Comparison of ENCODE assay signal across 8 cellular contexts in genomic region chr16:2867987-2868789, GRCh38. TPM values are rescaled to one million over a fixed set of nuclear protein-coding genes. Genes with fewer than 3 reads are reported as not detected.
DNase-seq lines count a peak whose midpoint lies in the region; ATAC-seq and TF ChIP-seq lines count a peak whose summit lies in the region.

No MANE protein-coding gene starts in this region.

- POLR2A ChIA-PET in activated CD4-positive, alpha-beta T cell treated with anti-CD3 and anti-CD28 coated beads, Interleukin-2, amount 10 ng/mL, durations not matched to agents 7 days and 5 days (lab: Charles Lee), result no interaction called here

- TF ChIP-seq CTCF in BE2C (IDR thresholded peaks at IDR 0.05; ENCODE audit: low read depth, low read length), result peak; percentile 92

- H3K9me3 Mint-ChIP-seq in activated CD4-positive, alpha-beta T cell treated with anti-CD3 and anti-CD28 coated beads, Interleukin-2, amount 10 ng/mL, durations not matched to agents 7 days and 5 days, result no peaks in the 10 kb centered on the region

- ATAC-seq in HG03457 (IDR thresholded peaks at IDR 0.05; ENCODE audit: unreplicated experiment) (peak; percentile 64), left lobe of liver (peak; percentile 98)

- no peaks in the 10 kb centered on the region for H3K9me3 ChIP-seq in BE2C

- peak overlapping the region; percentile 77 for H3K4me3 ChIP-seq in BE2C (ENCODE audit: low read depth, low read length)

- peak; percentile 96 for TF ChIP-seq POLR2A in GM19193 (IDR thresholded peaks at IDR 0.05; ENCODE audit: extremely low read depth, insufficient read depth, insufficient read length)

- H3K4me1 ChIP-seq in BE2C, result no peaks in the 10 kb centered on the region

- no peaks in the 10 kb centered on the region for H3K36me3 Mint-ChIP-seq in activated CD4-positive, alpha-beta T cell treated with anti-CD3 and anti-CD28 coated beads, Interleukin-2, amount 10 ng/mL, durations not matched to agents 7 days and 5 days (ENCODE audit: low read depth)

- H3K27ac Mint-ChIP-seq in activated CD4-positive, alpha-beta T cell treated with anti-CD3 and anti-CD28 coated beads, Interleukin-2, amount 10 ng/mL, durations not matched to agents 7 days and 5 days, result peak overlapping the region; percentile 74

- no peaks in the 10 kb centered on the region for H3K36me3 ChIP-seq in BE2C

- CTCF ChIA-PET in activated CD4-positive, alpha-beta T cell treated with anti-CD3 and anti-CD28 coated beads, Interleukin-2, amount 10 ng/mL, durations not matched to agents 7 days and 5 days (lab: Charles Lee), result interaction anchor here (0.6 to 1.8 kb wide), 37 partner anchors 10 to 1654 kb away, joined by 3 to 18 read pairs (median 4); partner anchors contain the start of genes AMDHD2, CLDN6, FLYWCH1 and FLYWCH2

- H3K4me3 Mint-ChIP-seq in activated CD4-positive, alpha-beta T cell treated with anti-CD3 and anti-CD28 coated beads, Interleukin-2, amount 10 ng/mL, durations not matched to agents 7 days and 5 days, result peak overlapping the region; percentile 76

- DNase-seq in BE2C, result peak; percentile 96
- peak; percentile 76 to 90 for DNase-seq in NCI-H526 (lab: John Stamatoyannopoulos, UW)
- peak; percentile 93 for DNase-seq in activated CD4-positive, alpha-beta T cell treated with anti-CD3 and anti-CD28 coated beads, Interleukin-2, amount 10 ng/mL, durations not matched to agents 7 days and 5 days
- peak; percentile 91 for DNase-seq in dedifferentiated amniotic fluid mesenchymal stem cell (ENCODE audit: extremely low spot score)
- peak; percentile 88 for DNase-seq in left lobe of liver (ENCODE audit: low spot score)
- peak; percentile 98 for DNase-seq in stimulated activated CD4-positive, alpha-beta T cell treated with anti-CD3 and anti-CD28 coated beads, Interleukin-2, amount 100 ng/mL, for 24 hours

- H3K4me1 Mint-ChIP-seq in activated CD4-positive, alpha-beta T cell treated with anti-CD3 and anti-CD28 coated beads, Interleukin-2, amount 10 ng/mL, durations not matched to agents 7 days and 5 days, result peaks cover 23% of the 10 kb centered on the region

- peaks cover 16% of the 10 kb centered on the region for H3K27me3 ChIP-seq in BE2C

- peaks cover 6% of the 10 kb centered on the region for H3K27me3 Mint-ChIP-seq in activated CD4-positive, alpha-beta T cell treated with anti-CD3 and anti-CD28 coated beads, Interleukin-2, amount 10 ng/mL, durations not matched to agents 7 days and 5 days

RNA-seq across cellular contexts. Expression of gene PRSS22, which starts 10.2 kb away (rescaled TPM):
- polyA plus RNA-seq in BE2C (2012; ENCODE audit: insufficient read depth, insufficient read length, low read depth), result not detected
- total RNA-seq in activated CD4-positive, alpha-beta T cell treated with anti-CD3 and anti-CD28 coated beads, Interleukin-2, amount 10 ng/mL, durations not matched to agents 7 days and 5 days, result not detected
- 0.70 TPM for total RNA-seq in left lobe of liver

RNA-seq across cellular contexts. Expression of gene FLYWCH2, which starts 14.8 kb away (rescaled TPM):
- 79.1 TPM for polyA plus RNA-seq in BE2C (2012; ENCODE audit: insufficient read depth, insufficient read length, low read depth)
- total RNA-seq in activated CD4-positive, alpha-beta T cell treated with anti-CD3 and anti-CD28 coated beads, Interleukin-2, amount 10 ng/mL, durations not matched to agents 7 days and 5 days, result 10 to 100 TPM; 16.8 to 21.0 TPM
- total RNA-seq in left lobe of liver, result 5.9 TPM

RNA-seq across cellular contexts. Expression of gene ZG16B, which starts 38.1 kb away (rescaled TPM):
- 0.63 TPM for polyA plus RNA-seq in BE2C (2012; ENCODE audit: insufficient read depth, insufficient read length, low read depth)
- total RNA-seq in activated CD4-positive, alpha-beta T cell treated with anti-CD3 and anti-CD28 coated beads, Interleukin-2, amount 10 ng/mL, durations not matched to agents 7 days and 5 days, result 1 to 10 TPM; 2.3 to 3.1 TPM
- not detected for total RNA-seq in left lobe of liver

RNA-seq across cellular contexts. Expression of gene FLYWCH1, which starts 43.5 kb away (rescaled TPM):
- polyA plus RNA-seq in BE2C (2012; ENCODE audit: insufficient read depth, insufficient read length, low read depth), result 30.6 TPM
- 10 to 100 TPM; 46.8 to 52.7 TPM for total RNA-seq in activated CD4-positive, alpha-beta T cell treated with anti-CD3 and anti-CD28 coated beads, Interleukin-2, amount 10 ng/mL, durations not matched to agents 7 days and 5 days
- total RNA-seq in left lobe of liver, result 18.8 TPM

RNA-seq across cellular contexts. Expression of gene PRSS21, which starts 51.2 kb away (rescaled TPM):
- not detected for polyA plus RNA-seq in BE2C (2012; ENCODE audit: insufficient read depth, insufficient read length, low read depth)
- under 1 TPM; 0.27 to 0.67 TPM for total RNA-seq in activated CD4-positive, alpha-beta T cell treated with anti-CD3 and anti-CD28 coated beads, Interleukin-2, amount 10 ng/mL, durations not matched to agents 7 days and 5 days
- not detected for total RNA-seq in left lobe of liver

Comparison
In these comparisons a context has a peak if more than half of its experiments do, and no peak if none do; other contexts are left out.
1. Peak in every context shown above with its lines: DNase-seq, ATAC-seq and H3K4me3 ChIP-seq.